Comparison of ENCODE assay signal across 22 cellular contexts in the genomic region with DNA sequence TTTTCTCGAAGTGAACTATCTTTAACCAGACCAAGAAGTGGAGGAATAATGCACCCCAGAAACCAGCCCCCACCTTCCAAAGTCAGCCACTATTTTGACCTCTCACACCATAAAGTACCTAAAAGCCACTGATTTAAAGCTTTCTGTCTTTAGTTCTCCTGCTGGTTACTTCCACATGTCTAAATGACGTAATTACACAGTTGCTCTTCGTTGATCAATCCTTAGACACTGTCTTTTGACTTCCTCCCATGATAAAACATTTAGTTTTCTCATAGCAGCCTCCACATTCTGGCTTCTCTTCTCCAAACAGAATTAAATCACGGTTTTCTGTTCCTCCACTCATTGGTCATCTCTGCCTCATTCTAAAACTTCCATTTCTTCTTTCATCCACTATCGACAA.
A peak's percentile ranks its signal among the peaks of the same experiment; 100 is the strongest.
DNase-seq lines count a peak whose midpoint lies in the region; ATAC-seq and TF ChIP-seq lines count a peak whose summit lies in the region.
"Had no signal": no experiment of that assay in that cellular context is flagged by ENCODE, and none has a peak within 500 bp of the region (broad histone marks: within the 10 kb centered on the region; RNA-seq: fewer than 3 reads in every experiment).

No MANE protein-coding gene starts in this region.

- H3K4me1 ChIP-seq in HEK293 (ENCODE audit: control insufficient read depth, insufficient read depth, low read length): no peaks in the 10 kb centered on the region
- peaks cover 27% of the 10 kb centered on the region for H3K4me1 ChIP-seq in neural progenitor cell
- H3K4me1 ChIP-seq: BE2C, BLaER1 had no signal

- H3K27me3 ChIP-seq in SU-DHL-6 (ENCODE audit: low read length) (no peaks in the 10 kb centered on the region), neural progenitor cell (no peaks in the 10 kb centered on the region)
- H3K27me3 ChIP-seq: BE2C, BLaER1 had no signal

- no peaks in the 10 kb centered on the region for H3K9me3 ChIP-seq in HEK293 (ENCODE audit: control insufficient read depth, insufficient read depth, low read depth, low read length)
- no peaks in the 10 kb centered on the region for H3K9me3 ChIP-seq in SU-DHL-6 (ENCODE audit: insufficient read depth, low read length)
- no peaks in the 10 kb centered on the region for H3K9me3 ChIP-seq in neural progenitor cell (ENCODE audit: low read depth)
- H3K9me3 ChIP-seq: BE2C, BLaER1 had no signal

- H3K4me1 Mint-ChIP-seq in neural progenitor cell: peaks cover 68% of the 10 kb centered on the region
- H3K4me1 Mint-ChIP-seq: CD14-positive monocyte; CD4-positive, alpha-beta memory T cell; CD4-positive, CD25-positive, alpha-beta regulatory T cell; CD8-positive, alpha-beta memory T cell had no signal

- no peaks in the 10 kb centered on the region for H3K9me3 Mint-ChIP-seq in neural progenitor cell
- H3K9me3 Mint-ChIP-seq: CD14-positive monocyte had no signal

- H3F3A ChIP-seq in SU-DHL-6 (ENCODE audit: insufficient read depth) (peaks cover 39% of the 10 kb centered on the region), neural progenitor cell (ENCODE audit: low read depth) (peaks cover 18% of the 10 kb centered on the region)

- H3K9ac ChIP-seq in SU-DHL-6 (ENCODE audit: low read length) (peak overlapping the region; percentile 68; the same call in 1 of the 2 replicates), neural progenitor cell (no peak overlapping the region)
- H3K9ac ChIP-seq: BLaER1 had no signal

- DNase-seq in neural progenitor cell (ENCODE audit: low spot score): no peak
- no peak for DNase-seq in stimulated activated CD4-positive, alpha-beta T cell treated with anti-CD3 and anti-CD28 coated beads, Interleukin-4, amount 100 ng/mL, for 4 hours
- DNase-seq: 8988T; ACHN; BE2C; C1 segment of cervical spinal cord; CD4-positive, alpha-beta memory T cell; CD4-positive, CD25-positive, alpha-beta regulatory T cell; CD8-positive, alpha-beta memory T cell; COR-L47; DMS 273 treated with DMSO at 0.1 percent for 48 hours; DMS153; DMS53; DMS79; DND-41; EL; GDM1 had no signal

- H3K27me3 Mint-ChIP-seq in neural progenitor cell (ENCODE audit: insufficient read depth, low read depth): peaks cover 5% of the 10 kb centered on the region
- H3K27me3 Mint-ChIP-seq: CD4-positive, alpha-beta memory T cell; CD4-positive, CD25-positive, alpha-beta regulatory T cell; CD8-positive, alpha-beta memory T cell had no signal

- CTCF ChIA-PET in HEK293 (lab: Yijun Ruan, JAX): interaction anchor here (1.4 kb wide), 1 partner anchor 73 kb away, joined by 3 read pairs; no protein-coding TSS in a partner anchor

- POLR2A ChIA-PET in HEK293 (lab: Yijun Ruan, JAX): no interaction called here

- TF ChIP-seq CTCF in HEK293 (tag by site-specific recombination; IDR thresholded peaks at IDR 0.05): no peak
- no peak for TF ChIP-seq CTCF in SU-DHL-6 (IDR thresholded peaks at IDR 0.05; ENCODE audit: insufficient read depth, low read length, poor library complexity, severe bottlenecking)
- TF ChIP-seq CTCF in neural progenitor cell (IDR thresholded peaks at IDR 0.05): no peak

- H3K79me2 ChIP-seq in SU-DHL-6 (ENCODE audit: insufficient read depth, low read length) (no peaks in the 10 kb centered on the region), neural progenitor cell (ENCODE audit: low read depth) (no peaks in the 10 kb centered on the region)

- H4K20me1 ChIP-seq in SU-DHL-6 (ENCODE audit: low read depth, low read length) (no peaks in the 10 kb centered on the region), neural progenitor cell (ENCODE audit: low read depth) (peaks cover 12% of the 10 kb centered on the region)
- H4K20me1 ChIP-seq: BLaER1 had no signal

- H3K4me3 ChIP-seq in HEK293 (ENCODE audit: low read depth, low read length) (no peak overlapping the region), SU-DHL-6 (ENCODE audit: insufficient read depth, low read length, poor library complexity, severe bottlenecking) (no peak overlapping the region), neural progenitor cell (no peak overlapping the region)
- H3K4me3 ChIP-seq: BLaER1 had no signal

- no peaks in the 10 kb centered on the region for H3K9me2 ChIP-seq in SU-DHL-6 (replicated peaks; ENCODE audit: insufficient read depth, low read length)

- no peak for ATAC-seq in HG03571 (IDR thresholded peaks at IDR 0.05; ENCODE audit: unreplicated experiment)

- H3K36me3 ChIP-seq in HEK293 (ENCODE audit: control insufficient read depth in 2 of 2, insufficient read depth in 1 of 2, low read length in 2 of 2) (no peaks in the 10 kb centered on the region), SU-DHL-6 (ENCODE audit: low read length) (no peaks in the 10 kb centered on the region), neural progenitor cell (no peaks in the 10 kb centered on the region)
- H3K36me3 ChIP-seq: BE2C, BLaER1 had no signal

- H3K27ac Mint-ChIP-seq in neural progenitor cell: peak overlapping the region; percentile 0
- H3K27ac Mint-ChIP-seq: CD4-positive, alpha-beta memory T cell; CD4-positive, CD25-positive, alpha-beta regulatory T cell; CD8-positive, alpha-beta memory T cell had no signal

- H2AFZ ChIP-seq in SU-DHL-6 (ENCODE audit: low read depth, low read length, severe bottlenecking): peak overlapping the region; percentile 8
- no peak overlapping the region for H2AFZ ChIP-seq in neural progenitor cell (replicated peaks)

- H3K36me3 Mint-ChIP-seq in neural progenitor cell: no peaks in the 10 kb centered on the region
- H3K36me3 Mint-ChIP-seq: CD14-positive monocyte; CD4-positive, alpha-beta memory T cell; CD4-positive, CD25-positive, alpha-beta regulatory T cell; CD8-positive, alpha-beta memory T cell had no signal

- H3K27ac ChIP-seq in HEK293 (ENCODE audit: extremely low read depth, low read depth, low read length) (no peak overlapping the region), SU-DHL-6 (ENCODE audit: low read depth, low read length) (peak overlapping the region; percentile 99), neural progenitor cell (no peak overlapping the region)
- H3K27ac ChIP-seq: BLaER1 had no signal

- no peak overlapping the region for H3K4me3 Mint-ChIP-seq in neural progenitor cell
- H3K4me3 Mint-ChIP-seq: CD14-positive monocyte; CD4-positive, alpha-beta memory T cell; CD8-positive, alpha-beta memory T cell had no signal

- H3K4me2 ChIP-seq in SU-DHL-6 (ENCODE audit: low read depth, low read length, poor library complexity, severe bottlenecking) (no peak overlapping the region), neural progenitor cell (no peak overlapping the region)
- H3K4me2 ChIP-seq: BLaER1 had no signal

TF ChIP-seq in HEK293, 187 proteins besides CTCF, POLR2A, EP300 and RAD21 (continues in another document):
- TF ChIP-seq, protein P1, sequence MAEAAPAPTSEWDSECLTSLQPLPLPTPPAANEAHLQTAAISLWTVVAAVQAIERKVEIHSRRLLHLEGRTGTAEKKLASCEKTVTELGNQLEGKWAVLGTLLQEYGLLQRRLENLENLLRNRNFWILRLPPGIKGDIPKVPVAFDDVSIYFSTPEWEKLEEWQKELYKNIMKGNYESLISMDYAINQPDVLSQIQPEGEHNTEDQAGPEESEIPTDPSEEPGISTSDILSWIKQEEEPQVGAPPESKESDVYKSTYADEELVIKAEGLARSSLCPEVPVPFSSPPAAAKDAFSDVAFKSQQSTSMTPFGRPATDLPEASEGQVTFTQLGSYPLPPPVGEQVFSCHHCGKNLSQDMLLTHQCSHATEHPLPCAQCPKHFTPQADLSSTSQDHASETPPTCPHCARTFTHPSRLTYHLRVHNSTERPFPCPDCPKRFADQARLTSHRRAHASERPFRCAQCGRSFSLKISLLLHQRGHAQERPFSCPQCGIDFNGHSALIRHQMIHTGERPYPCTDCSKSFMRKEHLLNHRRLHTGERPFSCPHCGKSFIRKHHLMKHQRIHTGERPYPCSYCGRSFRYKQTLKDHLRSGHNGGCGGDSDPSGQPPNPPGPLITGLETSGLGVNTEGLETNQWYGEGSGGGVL (tag by site-specific recombination; IDR thresholded peaks at IDR 0.05): no peak
- TF ChIP-seq ZFP69B (tag by site-specific recombination; IDR thresholded peaks at IDR 0.05) (no peak), ZNF2 (tag by site-specific recombination; IDR thresholded peaks at IDR 0.05) (no peak), ZBTB17 (tag by site-specific recombination; IDR thresholded peaks at IDR 0.05) (no peak), ZFHX2 (tag by site-specific recombination; conservative IDR thresholded peaks at IDR 0.05) (no peak)
- TF ChIP-seq, protein P2, sequence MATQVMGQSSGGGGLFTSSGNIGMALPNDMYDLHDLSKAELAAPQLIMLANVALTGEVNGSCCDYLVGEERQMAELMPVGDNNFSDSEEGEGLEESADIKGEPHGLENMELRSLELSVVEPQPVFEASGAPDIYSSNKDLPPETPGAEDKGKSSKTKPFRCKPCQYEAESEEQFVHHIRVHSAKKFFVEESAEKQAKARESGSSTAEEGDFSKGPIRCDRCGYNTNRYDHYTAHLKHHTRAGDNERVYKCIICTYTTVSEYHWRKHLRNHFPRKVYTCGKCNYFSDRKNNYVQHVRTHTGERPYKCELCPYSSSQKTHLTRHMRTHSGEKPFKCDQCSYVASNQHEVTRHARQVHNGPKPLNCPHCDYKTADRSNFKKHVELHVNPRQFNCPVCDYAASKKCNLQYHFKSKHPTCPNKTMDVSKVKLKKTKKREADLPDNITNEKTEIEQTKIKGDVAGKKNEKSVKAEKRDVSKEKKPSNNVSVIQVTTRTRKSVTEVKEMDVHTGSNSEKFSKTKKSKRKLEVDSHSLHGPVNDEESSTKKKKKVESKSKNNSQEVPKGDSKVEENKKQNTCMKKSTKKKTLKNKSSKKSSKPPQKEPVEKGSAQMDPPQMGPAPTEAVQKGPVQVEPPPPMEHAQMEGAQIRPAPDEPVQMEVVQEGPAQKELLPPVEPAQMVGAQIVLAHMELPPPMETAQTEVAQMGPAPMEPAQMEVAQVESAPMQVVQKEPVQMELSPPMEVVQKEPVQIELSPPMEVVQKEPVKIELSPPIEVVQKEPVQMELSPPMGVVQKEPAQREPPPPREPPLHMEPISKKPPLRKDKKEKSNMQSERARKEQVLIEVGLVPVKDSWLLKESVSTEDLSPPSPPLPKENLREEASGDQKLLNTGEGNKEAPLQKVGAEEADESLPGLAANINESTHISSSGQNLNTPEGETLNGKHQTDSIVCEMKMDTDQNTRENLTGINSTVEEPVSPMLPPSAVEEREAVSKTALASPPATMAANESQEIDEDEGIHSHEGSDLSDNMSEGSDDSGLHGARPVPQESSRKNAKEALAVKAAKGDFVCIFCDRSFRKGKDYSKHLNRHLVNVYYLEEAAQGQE (tag by site-specific recombination; IDR thresholded peaks at IDR 0.05): no peak
